1 cellular context compared by ENCODE assay signal in the genomic region with DNA sequence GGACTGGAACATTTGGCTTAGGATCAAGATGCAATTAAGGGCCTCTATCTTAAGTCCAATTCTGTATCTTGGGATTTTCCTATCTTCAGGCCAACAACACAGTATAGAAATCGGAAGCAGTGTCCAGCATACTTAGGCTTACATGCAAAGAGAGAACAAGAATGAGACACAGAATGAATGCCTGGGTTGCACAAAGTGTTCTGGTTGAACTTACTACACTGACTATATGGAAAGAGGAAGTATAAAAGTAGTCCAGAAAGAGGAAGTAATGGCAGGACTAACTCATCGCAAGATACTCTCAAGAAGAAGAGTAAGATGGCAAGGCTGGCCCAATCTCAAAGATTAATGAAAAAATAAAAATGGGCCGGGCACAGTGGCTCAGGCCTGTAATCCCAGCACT.
TF ChIP-seq lines count a peak whose summit lies in the region.

No MANE protein-coding gene starts in this region.

TF ChIP-seq in SK-N-SH treated with all-trans-retinoic acid at 6 μM for 48 hours, 23 proteins besides CTCF, POLR2A, EP300 and RAD21 (continued from another document):
- TF ChIP-seq PATZ1 (CRISPR knock-in tag; IDR thresholded peaks at IDR 0.05; ENCODE audit: borderline replicate concordance) (no peak), ZNF8 (CRISPR knock-in tag; IDR thresholded peaks at IDR 0.05) (no peak), ZC3H10 (CRISPR knock-in tag; IDR thresholded peaks at IDR 0.05) (no peak)
